Comparison of ENCODE assay signal across 11 cellular contexts in the genomic region with DNA sequence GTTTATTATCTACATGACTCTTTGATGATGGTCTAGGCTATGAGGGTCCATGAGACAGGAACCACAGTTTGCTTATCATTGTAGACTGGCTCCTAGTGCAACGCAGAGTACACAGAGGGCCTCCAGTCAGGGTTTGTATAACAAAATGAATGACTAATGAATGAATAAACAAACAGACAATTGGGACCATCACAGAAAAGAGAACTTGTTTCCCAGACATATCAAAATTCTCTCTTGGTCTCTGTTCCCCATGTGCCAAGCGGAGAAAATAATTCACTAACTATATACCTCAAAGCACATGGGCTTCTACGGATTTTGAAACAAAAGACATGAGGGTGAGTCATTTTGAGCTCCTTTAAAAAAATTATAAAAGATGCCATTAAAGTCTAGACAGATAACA.
"Had no signal": no experiment of that assay in that cellular context is flagged by ENCODE, and none has a peak within 500 bp of the region (broad histone marks: within the 10 kb centered on the region; RNA-seq: fewer than 3 reads in every experiment).

No MANE protein-coding gene starts in this region.

- H3K27me3 Mint-ChIP-seq: activated CD4-positive, alpha-beta memory T cell treated with anti-CD3 and anti-CD28 coated beads for 36 hours; stimulated activated naive CD8-positive, alpha-beta T cell treated with anti-CD3 and anti-CD28 coated beads, Interleukin-15, Interleukin-2, amounts not matched to agents 100 ng/mL and 50 ng/mL, for 24 hours had no signal

- DNase-seq: activated CD4-positive, alpha-beta memory T cell treated with anti-CD3 and anti-CD28 coated beads for 36 hours; activated CD4-positive, CD25-positive, alpha-beta regulatory T cell treated with anti-CD3 and anti-CD28 coated beads, Interleukin-2, amount 50 U/mL, for 72 hours; activated gamma-delta T cell treated with Interleukin-2 at 50 U/mL for 16 hours; activated T-cell treated with anti-CD3 and anti-CD28 coated beads, Interleukin-2, amount 50 U/mL, for 4 hours; aorta; heart right ventricle; left lung; stimulated activated CD4-positive, alpha-beta T cell treated with anti-CD3 and anti-CD28 coated beads, Interleukin-2, amount 100 ng/mL, for 48 hours; uterus had no signal

- H3K4me3 Mint-ChIP-seq: activated CD4-positive, alpha-beta memory T cell treated with anti-CD3 and anti-CD28 coated beads for 36 hours; activated T-cell treated with anti-CD3 and anti-CD28 coated beads, Interleukin-2, amount 50 U/mL, for 4 hours; stimulated activated naive CD8-positive, alpha-beta T cell treated with anti-CD3 and anti-CD28 coated beads, Interleukin-15, Interleukin-2, amounts not matched to agents 100 ng/mL and 50 ng/mL, for 24 hours had no signal

- H3K27me3 ChIP-seq: heart right ventricle, left lung, uterus had no signal

- H3K9me3 ChIP-seq: heart right ventricle, left lung, thoracic aorta, uterus had no signal

- H3K4me3 ChIP-seq: heart right ventricle, left lung, thoracic aorta, uterus had no signal

- H3K36me3 ChIP-seq: thoracic aorta, uterus had no signal

- H3K27ac Mint-ChIP-seq: activated CD4-positive, alpha-beta memory T cell treated with anti-CD3 and anti-CD28 coated beads for 36 hours; stimulated activated naive CD8-positive, alpha-beta T cell treated with anti-CD3 and anti-CD28 coated beads, Interleukin-15, Interleukin-2, amounts not matched to agents 100 ng/mL and 50 ng/mL, for 24 hours had no signal

- H3K4me1 ChIP-seq: uterus had no signal

- H3K9me3 Mint-ChIP-seq: activated CD4-positive, alpha-beta memory T cell treated with anti-CD3 and anti-CD28 coated beads for 36 hours; activated T-cell treated with anti-CD3 and anti-CD28 coated beads, Interleukin-2, amount 50 U/mL, for 4 hours; stimulated activated naive CD8-positive, alpha-beta T cell treated with anti-CD3 and anti-CD28 coated beads, Interleukin-15, Interleukin-2, amounts not matched to agents 100 ng/mL and 50 ng/mL, for 24 hours had no signal

- H3K27ac ChIP-seq: heart right ventricle, thoracic aorta had no signal
